In the genomic region with DNA sequence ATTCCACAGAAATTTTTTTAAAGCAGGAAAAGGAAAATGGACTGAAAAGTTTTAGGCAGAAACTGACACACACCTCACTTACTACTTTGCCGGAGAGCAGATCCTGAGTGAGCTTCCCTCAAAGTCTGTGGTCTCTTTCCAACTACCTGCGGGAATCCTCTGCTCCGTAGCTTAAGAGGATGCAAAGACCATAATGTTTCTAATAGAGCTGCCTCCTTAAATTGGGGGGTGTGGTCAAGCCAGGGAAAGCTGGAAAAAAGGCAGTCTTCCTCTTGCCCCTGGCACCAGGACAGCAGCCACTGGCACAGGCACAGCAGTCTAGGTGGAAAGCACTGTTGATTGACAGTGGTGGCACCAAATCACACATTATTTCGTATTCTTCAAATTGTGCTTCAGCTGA, we compare ENCODE assay signal across 9 cellular contexts. TPM values are rescaled to one million over a fixed set of nuclear protein-coding genes. Genes with fewer than 3 reads are reported as not detected.
DNase-seq lines count a peak whose midpoint lies in the region; ATAC-seq and TF ChIP-seq lines count a peak whose summit lies in the region.
"Had no signal": no experiment of that assay in that cellular context is flagged by ENCODE, and none has a peak within 500 bp of the region (broad histone marks: within the 10 kb centered on the region; RNA-seq: fewer than 3 reads in every experiment).

A gene with protein sequence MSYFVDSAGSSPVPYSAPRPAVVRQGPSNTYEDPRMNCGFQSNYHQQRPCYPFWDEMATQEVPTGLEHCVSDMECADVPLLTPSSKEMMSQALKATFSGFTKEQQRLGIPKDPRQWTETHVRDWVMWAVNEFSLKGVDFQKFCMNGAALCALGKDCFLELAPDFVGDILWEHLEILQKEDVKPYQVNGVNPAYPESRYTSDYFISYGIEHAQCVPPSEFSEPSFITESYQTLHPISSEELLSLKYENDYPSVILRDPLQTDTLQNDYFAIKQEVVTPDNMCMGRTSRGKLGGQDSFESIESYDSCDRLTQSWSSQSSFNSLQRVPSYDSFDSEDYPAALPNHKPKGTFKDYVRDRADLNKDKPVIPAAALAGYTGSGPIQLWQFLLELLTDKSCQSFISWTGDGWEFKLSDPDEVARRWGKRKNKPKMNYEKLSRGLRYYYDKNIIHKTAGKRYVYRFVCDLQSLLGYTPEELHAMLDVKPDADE (minus strand): TSS at position 144 of the 400 bp plus-strand sequence. CDS start 14,428 bp downstream, outside the sequence.

- CTCF ChIA-PET in HCT116 (lab: Charles Lee), result no interaction called here

- H3K36me3 ChIP-seq in HCT116 (ENCODE audit: control insufficient read depth in 1 of 2, insufficient read depth in 2 of 2, low read length in 2 of 2), result no peaks in the 10 kb centered on the region
- no peaks in the 10 kb centered on the region for H3K36me3 ChIP-seq in SK-N-MC (ENCODE audit: insufficient read depth, low read length)
- H3K36me3 ChIP-seq in heart right ventricle, result no peaks in the 10 kb centered on the region
- no peaks in the 10 kb centered on the region for H3K36me3 ChIP-seq in psoas muscle (ENCODE audit: insufficient read depth in 1 of 2, low read depth in 1 of 2)

- RAD21 ChIA-PET in HCT116 (lab: Charles Lee; ENCODE audit: low non-redundant PET in 1 of 2, low total read pairs in 2 of 2, uncharacterized antibody in 2 of 2, unreplicated experiment in 2 of 2), result interaction anchor here in 1 of 2 experiments (0.6 kb wide), 1 partner anchor 262 kb away, joined by 3 read pairs; no protein-coding TSS in a partner anchor

- TF ChIP-seq POLR2A in HCT116 (IDR thresholded peaks at IDR 0.05; ENCODE audit: borderline replicate concordance, extremely low read depth, insufficient read depth, insufficient read length), result no peak

- BruUV-seq in HCT116 (replicated peaks; lab: Mats Ljungman, UMichigan), result no TSS peak

- peak; percentile 67 for ATAC-seq in HCT116
- ATAC-seq in heart right ventricle, result peak in 4 of 8 donors; percentile 27 to 54 (median 39)
- no peak for ATAC-seq in psoas muscle
- ATAC-seq in HG03095 (IDR thresholded peaks at IDR 0.05; ENCODE audit: unreplicated experiment), result no peak
- ATAC-seq in GM18870 (IDR thresholded peaks at IDR 0.05; ENCODE audit: unreplicated experiment), result no peak
- no peak for ATAC-seq in activated CD4-positive, CD25-positive, alpha-beta regulatory T cell treated with anti-CD3 and anti-CD28 coated beads, Interleukin-2, amount 50 U/mL, for 24 hours

- WGBS in heart right ventricle, 2 donors, result 27 to 37% methylated on average over 4 of the region's 4 CpGs
- 14 to 30% (median 22%) methylated on average over 4 of the region's 4 CpGs for WGBS in psoas muscle, 3 donors

- no peaks in the 10 kb centered on the region for H3K79me2 ChIP-seq in HCT116 (ENCODE audit: insufficient read depth, low read length)

- POLR2A ChIA-PET in HCT116 (lab: Charles Lee), result no interaction called here

- no peak for TF ChIP-seq RAD21 in HCT116 (IDR thresholded peaks at IDR 0.05; ENCODE audit: low read depth)

- no peak within 1 kb of the TSS for H3K9ac ChIP-seq in HCT116 (ENCODE audit: low read length)
- peak within 1 kb of the TSS; percentile 51 for H3K9ac ChIP-seq in SK-N-MC (ENCODE audit: insufficient read length)

- DNase-seq in HCT116 (ENCODE audit: low read depth, low spot score) (no peak), SK-N-MC (ENCODE audit: low read depth, low spot score) (no peak), heart right ventricle (no peak), psoas muscle (no peak)
- DNase-seq in effector CD8-positive, alpha-beta T cell (lab: John Stamatoyannopoulos, UW), result no peak

- no peak within 1 kb of the TSS for H3K4me3 ChIP-seq in HCT116 (replicated peaks in 1 of 2; ENCODE audit: low read depth in 1 of 2, low read length in 2 of 2)
- H3K4me3 ChIP-seq in SK-N-MC, result peak within 1 kb of the TSS; percentile 63
- H3K4me3 ChIP-seq in heart right ventricle, result peak within 1 kb of the TSS in 9 of 10 donors; percentile 12 to 60 (median 48)
- peak within 1 kb of the TSS; percentile 43 for H3K4me3 ChIP-seq in psoas muscle

- H3K9me2 ChIP-seq in HCT116 (ENCODE audit: insufficient read depth), result no peaks in the 10 kb centered on the region

- H2AFZ ChIP-seq in HCT116 (ENCODE audit: low read depth, low read length, poor library complexity, severe bottlenecking), result no peak within 1 kb of the TSS

- intact Hi-C loops in HCT116 (cut with micrococcal nuclease), result loop anchor here (1.0 kb wide), 1 partner anchor 228 kb away; no protein-coding TSS in a partner anchor
- intact Hi-C loops in heart right ventricle (cut with DNase I), result loop anchor here in 1 of 10 donors (10.0 kb wide), 1 partner anchor 63 kb away; no protein-coding TSS in a partner anchor
- intact Hi-C loops in psoas muscle (cut with DNase I), result loop anchor here in 1 of 2 donors (5.0 kb wide), 1 partner anchor 850 kb away; no protein-coding TSS in a partner anchor

- H3K4me1 ChIP-seq in HCT116 (ENCODE audit: control insufficient read depth in 1 of 2, insufficient read depth in 2 of 2, low read length in 2 of 2), result no peaks in the 10 kb centered on the region
- H3K4me1 ChIP-seq in heart right ventricle, result peaks cover 0 to 40% (median 11%) of the 10 kb centered on the region in 9 donors
- peaks cover 8% of the 10 kb centered on the region for H3K4me1 ChIP-seq in psoas muscle

- H3K27ac ChIP-seq in HCT116 (ENCODE audit: low read depth, low read length) (no peak within 1 kb of the TSS), SK-N-MC (no peak within 1 kb of the TSS), heart right ventricle (peak within 1 kb of the TSS in 8 of 10 donors; percentile 14 to 83 (median 70)), psoas muscle (no peak within 1 kb of the TSS)
- H3K27ac ChIP-seq: VCaP had no signal

- TF ChIP-seq CTCF in HCT116 (IDR thresholded peaks at IDR 0.05 in 2 of 3, conservative IDR thresholded peaks at IDR 0.05 in 1 of 3; ENCODE audit: borderline replicate concordance in 1 of 3, insufficient read depth in 1 of 3, low read depth in 2 of 3, low read length in 2 of 3) (no peak), heart right ventricle (IDR thresholded peaks at IDR 0.05) (no peak), psoas muscle (IDR thresholded peaks at IDR 0.05) (no peak)

- no peak within 1 kb of the TSS for H3K4me2 ChIP-seq in HCT116 (ENCODE audit: low read length)

- H3K27me3 ChIP-seq in HCT116 (ENCODE audit: insufficient read depth, low read length), result peaks cover 95% of the 10 kb centered on the region
- no peaks in the 10 kb centered on the region for H3K27me3 ChIP-seq in heart right ventricle
- H3K27me3 ChIP-seq in psoas muscle (ENCODE audit: insufficient read depth in 3 of 3, low read length in 2 of 3), result peaks cover 0 to 16% (median 5%) of the 10 kb centered on the region in 3 donors

- H4K20me1 ChIP-seq in HCT116 (ENCODE audit: insufficient read depth), result no peaks in the 10 kb centered on the region

- H3K9me3 ChIP-seq in HCT116 (ENCODE audit: control insufficient read depth in 1 of 2, insufficient read depth in 1 of 2, low read depth in 1 of 2, low read length in 2 of 2) (no peaks in the 10 kb centered on the region), SK-N-MC (ENCODE audit: low read depth, low read length) (no peaks in the 10 kb centered on the region), heart right ventricle (no peaks in the 10 kb centered on the region), psoas muscle (no peaks in the 10 kb centered on the region)

TF ChIP-seq in HCT116, 20 proteins besides CTCF, POLR2A, EP300 and RAD21:
- TF ChIP-seq EZH2phosphoT487 (IDR thresholded peaks at IDR 0.05; ENCODE audit: borderline replicate concordance), result no peak

RNA-seq across cellular contexts. Expression of the gene that starts here (rescaled TPM):
- total RNA-seq in HCT116 (2021; ENCODE audit: unreplicated experiment) (9.2 TPM), heart right ventricle (10 to 100 TPM; 33.1 to 93.4 (median 53.2) TPM), psoas muscle (10 to 100 TPM; 19.3 to 32.4 (median 27.1) TPM)
- polyA plus RNA-seq in HCT116 (2012), result 7.7 and 8.0 TPM in 2 replicates
- polyA plus RNA-seq in heart right ventricle (10 to 100 TPM; 21.3 to 21.4 TPM), psoas muscle (10 to 100 TPM in 2 of 3 donors, 1 to 10 TPM in 1; 8.5 to 13.9 (median 12.6) TPM)

Comparison
In these comparisons a context has a peak if more than half of its experiments do, and no peak if none do; other contexts are left out.
1. H3K27ac ChIP-seq: peak in heart right ventricle (8 of 10); none in HCT116 (single experiment), SK-N-MC (single experiment) and psoas muscle (single experiment).
2. H3K4me3 ChIP-seq: peak in SK-N-MC (single experiment), heart right ventricle (9 of 10) and psoas muscle (single experiment); none in HCT116 (0 of 2).